In the genomic region with DNA sequence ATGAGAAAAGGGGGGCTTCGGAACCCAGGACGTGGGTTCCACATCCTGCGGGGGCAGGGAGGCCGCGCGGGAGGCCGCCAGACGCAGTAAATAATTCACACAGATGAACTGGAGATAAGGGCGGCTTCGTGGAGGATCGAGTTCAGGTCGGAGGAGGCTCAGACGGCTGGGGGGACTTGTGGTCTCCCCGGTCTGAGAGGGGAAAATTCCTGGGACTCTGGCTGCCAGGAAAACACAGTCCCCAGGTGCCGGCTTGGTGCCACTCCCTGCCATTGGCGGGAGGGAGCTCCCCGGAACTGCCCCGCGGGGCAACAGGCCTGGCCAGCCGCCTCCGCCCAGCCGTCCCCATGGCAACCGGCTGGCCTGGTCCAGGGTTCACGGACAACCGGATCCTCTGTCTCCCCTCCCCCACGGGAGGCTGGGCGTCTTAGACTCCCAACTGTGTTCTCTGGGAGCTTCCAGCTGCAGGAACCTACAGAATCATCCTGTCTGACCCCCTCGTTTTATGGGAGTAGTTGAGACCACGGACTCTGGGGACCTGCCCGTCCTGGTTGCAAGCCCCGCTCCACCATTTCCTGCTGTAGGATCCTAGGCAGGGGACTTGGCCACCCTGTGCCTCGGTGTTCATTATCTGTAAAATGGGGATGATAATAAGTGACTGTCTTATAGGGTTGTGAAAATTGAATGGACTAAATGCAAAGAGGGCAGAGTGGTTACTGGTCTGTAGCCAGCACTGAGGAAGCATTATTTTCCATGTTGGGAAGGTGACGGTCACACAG, we compare ENCODE assay signal across 10 cellular contexts. TPM values are rescaled to one million over a fixed set of nuclear protein-coding genes. Genes with fewer than 3 reads are reported as not detected.
DNase-seq lines count a peak whose midpoint lies in the region; ATAC-seq and TF ChIP-seq lines count a peak whose summit lies in the region.
"Had no signal": no experiment of that assay in that cellular context is flagged by ENCODE, and none has a peak within 500 bp of the region (broad histone marks: within the 10 kb centered on the region; RNA-seq: fewer than 3 reads in every experiment).

No MANE protein-coding gene starts in this region.

- TF ChIP-seq CTCF in right atrium auricular region (IDR thresholded peaks at IDR 0.05) = no peak

- H3K27me3 ChIP-seq in right atrium auricular region = no peaks in the 10 kb centered on the region

- H3K36me3 ChIP-seq in right atrium auricular region = no peaks in the 10 kb centered on the region

- peak; percentile 70 for DNase-seq in Right ventricle myocardium superior
- DNase-seq in right atrium auricular region (ENCODE audit: low spot score) = no peak
- DNase-seq in caudate nucleus (lab: John Stamatoyannopoulos, UW) = peak in 51 of 61 donors; percentile 5 to 78 (median 52)
- peak; percentile 96 for DNase-seq in left lobe of liver (ENCODE audit: low spot score)
- no peak for DNase-seq in NCI-H187 (lab: John Stamatoyannopoulos, UW)
- DNase-seq in HUDEP-2 (lab: John Stamatoyannopoulos, UW; ENCODE audit: unreplicated experiment in 76 of 76) = no peak
- DNase-seq in middle frontal gyrus (ENCODE audit: extremely low spot score, low spot score) = no peak
- DNase-seq: activated naive CD4-positive, alpha-beta T cell treated with anti-CD3 and anti-CD28 coated beads for 36 hours; SHP77 treated with DMSO at 0.1 percent for 48 hours had no signal

- H3K27ac ChIP-seq in right atrium auricular region (no peak overlapping the region), caudate nucleus (ENCODE audit: low read depth, low read length) (peak overlapping the region; percentile 39)

- ATAC-seq in Right ventricle myocardium superior (ENCODE audit: poor library complexity) (peak; percentile 66), left lobe of liver (peak; percentile 72), GM21576 (IDR thresholded peaks at IDR 0.05; ENCODE audit: unreplicated experiment) (no peak)

- no peaks in the 10 kb centered on the region for H3K9me3 ChIP-seq in right atrium auricular region

- H3K4me3 ChIP-seq in right atrium auricular region = peak overlapping the region in 1 of 2 donors; percentile 14

- intact Hi-C loops in Right ventricle myocardium superior (cut with DNase I) = no loop called here

- peaks cover 0 to 27% of the 10 kb centered on the region in 2 donors for H3K4me1 ChIP-seq in right atrium auricular region

RNA-seq across cellular contexts. Expression of a gene that starts 9.6 kb away (rescaled TPM):
- total RNA-seq in Right ventricle myocardium superior = 10.0 TPM
- total RNA-seq in right atrium auricular region = 10 to 100 TPM in 1 of 2 donors, 1 to 10 TPM in 1; 5.3 to 13.4 TPM
- 27.4 TPM for total RNA-seq in left lobe of liver

RNA-seq across cellular contexts. Expression of a gene that starts 31.5 kb away (rescaled TPM):
- 42.1 TPM for total RNA-seq in Right ventricle myocardium superior
- total RNA-seq in right atrium auricular region = 10 to 100 TPM; 37.3 to 47.8 TPM
- 16.9 TPM for total RNA-seq in left lobe of liver

Comparison
In these comparisons a context has a peak if more than half of its experiments do, and no peak if none do; other contexts are left out.
1. DNase-seq: peak in Right ventricle myocardium superior (single experiment), caudate nucleus (51 of 61) and left lobe of liver (single experiment); none in right atrium auricular region (single experiment), NCI-H187 (0 of 2), HUDEP-2 (0 of 76) and middle frontal gyrus (single experiment).